In the genomic region with DNA sequence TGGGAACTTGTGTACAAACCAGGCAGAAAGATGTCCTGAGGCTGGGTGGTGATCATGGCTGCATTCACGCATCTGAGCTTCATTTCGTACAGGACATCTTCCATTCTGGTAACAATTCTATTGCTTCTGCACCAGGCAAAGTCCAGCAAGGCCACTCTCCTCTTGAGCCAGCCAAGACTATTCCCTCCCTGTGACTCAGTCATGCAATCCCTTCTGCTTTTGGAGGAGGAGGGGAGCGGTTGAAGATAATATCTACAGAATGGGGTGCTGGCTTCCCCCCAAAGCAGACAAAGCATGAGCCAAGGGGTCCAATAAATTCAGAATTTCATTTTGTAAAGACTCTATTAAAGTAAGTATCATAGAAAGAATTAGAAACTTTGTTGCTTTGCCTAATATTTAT, we compare ENCODE assay signal across 23 cellular contexts.
"Had no signal": no experiment of that assay in that cellular context is flagged by ENCODE, and none has a peak within 500 bp of the region (broad histone marks: within the 10 kb centered on the region; RNA-seq: fewer than 3 reads in every experiment).

No MANE protein-coding gene starts in this region.

- H3K36me3 Mint-ChIP-seq: mesothelial cell of epicardium; naive thymus-derived CD8-positive, alpha-beta T cell had no signal

- ATAC-seq: activated CD4-positive, alpha-beta T cell treated with anti-CD3 and anti-CD28 coated beads for 36 hours; activated naive CD8-positive, alpha-beta T cell treated with anti-CD3 and anti-CD28 coated beads, Interleukin-2, amount 50 U/mL, for 24 hours; effector memory CD8-positive, alpha-beta T cell; left lobe of liver; naive thymus-derived CD8-positive, alpha-beta T cell; pancreas; psoas muscle; T-helper 17 cell had no signal

- H3K27ac ChIP-seq: brain microvascular endothelial cell, pancreas, psoas muscle, SK-N-MC had no signal

- H3K4me3 Mint-ChIP-seq: activated B cell treated with CpG ODN at 0.5 μM for 24 hours; activated CD4-positive, alpha-beta T cell treated with anti-CD3 and anti-CD28 coated beads for 36 hours; activated naive CD8-positive, alpha-beta T cell treated with anti-CD3 and anti-CD28 coated beads, Interleukin-2, amount 50 U/mL, for 24 hours; effector memory CD8-positive, alpha-beta T cell; mesothelial cell of epicardium; naive thymus-derived CD8-positive, alpha-beta T cell; stimulated activated naive CD8-positive, alpha-beta T cell treated with anti-CD3 and anti-CD28 coated beads, Interleukin-15, Interleukin-2, amounts not matched to agents 100 ng/mL and 50 ng/mL, for 24 hours; T-helper 17 cell had no signal

- H3K4me1 ChIP-seq: pancreas had no signal

- H3K36me3 ChIP-seq: brain microvascular endothelial cell, pancreas, right atrium auricular region had no signal

- H3K4me3 ChIP-seq: lung, pancreas, psoas muscle, right atrium auricular region, SK-N-MC had no signal

- H3K4me1 Mint-ChIP-seq: activated B cell treated with CpG ODN at 0.5 μM for 24 hours; activated CD4-positive, alpha-beta T cell treated with anti-CD3 and anti-CD28 coated beads for 36 hours; activated naive CD8-positive, alpha-beta T cell treated with anti-CD3 and anti-CD28 coated beads, Interleukin-2, amount 50 U/mL, for 24 hours; naive thymus-derived CD8-positive, alpha-beta T cell had no signal

- DNase-seq: activated B cell treated with CpG ODN at 0.5 μM for 24 hours; activated CD4-positive, alpha-beta T cell treated with anti-CD3 and anti-CD28 coated beads for 36 hours; activated CD4-positive, alpha-beta T cell treated with anti-CD3 and anti-CD28 coated beads, Interleukin-2, amount 50 U/mL, for 48 hours; activated effector memory CD4-positive, alpha-beta T cell treated with anti-CD3 and anti-CD28 coated beads, Interleukin-2, amount 50 U/mL, for 16 hours; activated naive CD4-positive, alpha-beta T cell treated with anti-CD3 and anti-CD28 coated beads, Interleukin-2, amount 50 U/mL, for 16 hours; activated naive CD8-positive, alpha-beta T cell treated with anti-CD3 and anti-CD28 coated beads, Interleukin-2, amount 50 U/mL, for 24 hours; brain microvascular endothelial cell; central memory CD4-positive, alpha-beta T cell; effector memory CD8-positive, alpha-beta T cell; foreskin fibroblast; naive thymus-derived CD8-positive, alpha-beta T cell; pancreas; psoas muscle; stimulated activated CD4-positive, alpha-beta T cell treated with anti-CD3 and anti-CD28 coated beads, Interleukin-12 subunit alpha, Interleukin-12 subunit beta, amount 100 ng/mL, for 4 hours; SW 1271; T-helper 17 cell; trophoblast cell had no signal

- H3K27me3 Mint-ChIP-seq: stimulated activated naive CD8-positive, alpha-beta T cell treated with anti-CD3 and anti-CD28 coated beads, Interleukin-15, Interleukin-2, amounts not matched to agents 100 ng/mL and 50 ng/mL, for 24 hours had no signal

- H3K9me3 Mint-ChIP-seq: activated B cell treated with CpG ODN at 0.5 μM for 24 hours; activated naive CD8-positive, alpha-beta T cell treated with anti-CD3 and anti-CD28 coated beads, Interleukin-2, amount 50 U/mL, for 24 hours; effector memory CD8-positive, alpha-beta T cell; mesothelial cell of epicardium; naive thymus-derived CD8-positive, alpha-beta T cell; stimulated activated naive CD8-positive, alpha-beta T cell treated with anti-CD3 and anti-CD28 coated beads, Interleukin-15, Interleukin-2, amounts not matched to agents 100 ng/mL and 50 ng/mL, for 24 hours had no signal

- H3K27me3 ChIP-seq: brain microvascular endothelial cell, pancreas, right atrium auricular region had no signal

- H3K27ac Mint-ChIP-seq: activated B cell treated with CpG ODN at 0.5 μM for 24 hours; activated CD4-positive, alpha-beta T cell treated with anti-CD3 and anti-CD28 coated beads for 36 hours; activated naive CD8-positive, alpha-beta T cell treated with anti-CD3 and anti-CD28 coated beads, Interleukin-2, amount 50 U/mL, for 24 hours; effector memory CD8-positive, alpha-beta T cell; mesothelial cell of epicardium; naive thymus-derived CD8-positive, alpha-beta T cell; stimulated activated naive CD8-positive, alpha-beta T cell treated with anti-CD3 and anti-CD28 coated beads, Interleukin-15, Interleukin-2, amounts not matched to agents 100 ng/mL and 50 ng/mL, for 24 hours; T-helper 17 cell had no signal
